ENCODE assay signal across 2 cellular contexts in the genomic region with DNA sequence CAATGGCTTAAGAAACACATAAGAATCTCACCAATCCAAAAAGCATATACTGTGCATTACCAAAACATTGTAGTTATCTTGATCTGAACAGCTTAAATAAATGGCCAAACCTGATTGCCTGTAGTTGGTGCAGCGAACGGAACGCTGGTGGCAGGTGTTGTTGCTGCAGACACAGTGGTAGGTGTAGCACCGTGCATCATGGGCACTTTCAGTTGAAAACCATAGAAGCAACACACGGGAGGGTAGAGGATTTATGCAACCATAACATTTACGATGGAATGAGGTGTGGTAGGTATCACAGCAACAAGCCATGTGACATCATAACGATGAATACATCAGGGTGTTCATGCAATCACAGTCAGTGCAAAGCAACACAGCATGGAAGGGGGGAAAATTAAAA.
TF ChIP-seq lines count a peak whose summit lies in the region.

No MANE protein-coding gene starts in this region.

TF ChIP-seq in HepG2, 621 proteins besides CTCF, POLR2A, EP300 and RAD21:
- TF ChIP-seq RBM22 (optimal IDR thresholded peaks at IDR 0.05; ENCODE audit: low read length), result peak; percentile 65
- TF ChIP-seq, protein P1, sequence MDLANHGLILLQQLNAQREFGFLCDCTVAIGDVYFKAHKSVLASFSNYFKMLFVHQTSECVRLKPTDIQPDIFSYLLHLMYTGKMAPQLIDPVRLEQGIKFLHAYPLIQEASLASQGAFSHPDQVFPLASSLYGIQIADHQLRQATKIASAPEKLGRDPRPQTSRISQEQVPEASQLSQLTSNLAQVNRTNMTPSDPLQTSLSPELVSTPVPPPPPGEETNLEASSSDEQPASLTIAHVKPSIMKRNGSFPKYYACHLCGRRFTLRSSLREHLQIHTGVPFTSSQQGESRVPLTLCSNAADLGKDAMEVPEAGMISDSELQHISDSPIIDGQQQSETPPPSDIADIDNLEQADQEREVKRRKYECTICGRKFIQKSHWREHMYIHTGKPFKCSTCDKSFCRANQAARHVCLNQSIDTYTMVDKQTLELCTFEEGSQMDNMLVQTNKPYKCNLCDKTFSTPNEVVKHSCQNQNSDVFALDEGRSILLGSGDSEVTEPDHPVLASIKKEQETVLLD (CRISPR knock-in tag; IDR thresholded peaks at IDR 0.05; ENCODE audit: low read depth), result no peak

TF ChIP-seq in GM12891, 5 proteins besides CTCF, POLR2A, EP300 and RAD21:
- no peak for TF ChIP-seq SPI1 (IDR thresholded peaks at IDR 0.05; ENCODE audit: low read depth, low read length)
- TF ChIP-seq TAF1 (IDR thresholded peaks at IDR 0.05; ENCODE audit: low read depth, low read length), result no peak
- no peak for TF ChIP-seq POU2F2 (IDR thresholded peaks at IDR 0.05; ENCODE audit: low read depth, low read length)
- no peak for TF ChIP-seq PAX5 (IDR thresholded peaks at IDR 0.05; ENCODE audit: insufficient read depth, low read length, severe bottlenecking)
- no peak for TF ChIP-seq POLR2AphosphoS5 (IDR thresholded peaks at IDR 0.05; ENCODE audit: low read depth, low read length)
TF ChIP-seq in GM12891: peak in this region for 0.
